ENCODE assay signal across 1 cellular context in the genomic region with DNA sequence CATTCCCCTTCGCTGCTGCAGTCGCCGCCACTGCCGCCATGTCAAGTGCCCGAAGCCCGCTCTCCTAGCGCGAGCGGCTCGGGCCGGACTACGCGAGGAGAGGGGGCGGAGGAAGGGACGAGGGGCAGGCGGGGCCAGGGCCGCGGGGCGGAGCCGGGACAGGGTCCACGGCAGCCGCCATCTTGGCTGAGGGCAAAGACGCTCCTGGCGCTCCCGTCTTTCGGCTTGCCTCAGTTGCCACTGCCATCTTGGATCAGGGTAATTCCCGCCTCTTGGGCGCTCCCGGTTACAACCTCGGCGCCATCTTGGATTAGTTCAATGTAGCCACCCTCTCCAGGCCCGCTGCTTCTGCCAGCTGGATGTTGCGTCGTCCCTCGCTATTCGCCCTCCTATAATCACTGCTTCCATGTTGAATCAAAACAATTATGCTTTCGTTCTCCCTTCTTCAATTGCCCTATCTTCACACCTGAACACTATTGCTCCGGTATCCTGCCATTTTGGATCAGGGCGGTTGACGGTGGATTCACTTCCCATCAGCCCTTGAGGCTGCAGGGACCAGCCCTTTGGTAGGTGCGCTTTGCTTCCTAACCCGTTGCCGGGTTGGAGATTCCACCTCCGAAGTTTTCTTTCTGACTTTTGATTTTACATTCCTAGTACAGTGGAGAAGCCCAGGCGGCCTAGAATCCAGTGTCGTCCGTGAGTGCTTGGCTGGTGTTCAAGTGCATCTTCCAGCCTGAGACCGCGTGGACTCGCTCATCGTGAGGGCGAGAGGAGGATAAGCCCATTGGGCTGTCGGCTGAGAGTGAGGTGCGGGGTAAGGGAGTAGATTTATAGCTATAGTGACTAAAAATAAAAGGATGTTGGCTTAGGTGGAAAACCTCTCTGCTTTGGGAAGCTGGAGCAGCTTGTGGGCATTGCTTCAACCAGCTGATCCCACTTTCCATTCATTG.
A peak's percentile ranks its signal among the peaks of the same experiment; 100 is the strongest.
TF ChIP-seq lines count a peak whose summit lies in the region.

A gene with protein sequence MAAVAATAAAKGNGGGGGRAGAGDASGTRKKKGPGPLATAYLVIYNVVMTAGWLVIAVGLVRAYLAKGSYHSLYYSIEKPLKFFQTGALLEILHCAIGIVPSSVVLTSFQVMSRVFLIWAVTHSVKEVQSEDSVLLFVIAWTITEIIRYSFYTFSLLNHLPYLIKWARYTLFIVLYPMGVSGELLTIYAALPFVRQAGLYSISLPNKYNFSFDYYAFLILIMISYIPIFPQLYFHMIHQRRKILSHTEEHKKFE (minus strand): TSS at position 66 of the 950 bp plus-strand sequence. CDS start 26 bp downstream, at position 40.

TF ChIP-seq in GM12878, 131 proteins besides CTCF, POLR2A, EP300 and RAD21 (continued from another document and continues in another):
- TF ChIP-seq, protein P1, sequence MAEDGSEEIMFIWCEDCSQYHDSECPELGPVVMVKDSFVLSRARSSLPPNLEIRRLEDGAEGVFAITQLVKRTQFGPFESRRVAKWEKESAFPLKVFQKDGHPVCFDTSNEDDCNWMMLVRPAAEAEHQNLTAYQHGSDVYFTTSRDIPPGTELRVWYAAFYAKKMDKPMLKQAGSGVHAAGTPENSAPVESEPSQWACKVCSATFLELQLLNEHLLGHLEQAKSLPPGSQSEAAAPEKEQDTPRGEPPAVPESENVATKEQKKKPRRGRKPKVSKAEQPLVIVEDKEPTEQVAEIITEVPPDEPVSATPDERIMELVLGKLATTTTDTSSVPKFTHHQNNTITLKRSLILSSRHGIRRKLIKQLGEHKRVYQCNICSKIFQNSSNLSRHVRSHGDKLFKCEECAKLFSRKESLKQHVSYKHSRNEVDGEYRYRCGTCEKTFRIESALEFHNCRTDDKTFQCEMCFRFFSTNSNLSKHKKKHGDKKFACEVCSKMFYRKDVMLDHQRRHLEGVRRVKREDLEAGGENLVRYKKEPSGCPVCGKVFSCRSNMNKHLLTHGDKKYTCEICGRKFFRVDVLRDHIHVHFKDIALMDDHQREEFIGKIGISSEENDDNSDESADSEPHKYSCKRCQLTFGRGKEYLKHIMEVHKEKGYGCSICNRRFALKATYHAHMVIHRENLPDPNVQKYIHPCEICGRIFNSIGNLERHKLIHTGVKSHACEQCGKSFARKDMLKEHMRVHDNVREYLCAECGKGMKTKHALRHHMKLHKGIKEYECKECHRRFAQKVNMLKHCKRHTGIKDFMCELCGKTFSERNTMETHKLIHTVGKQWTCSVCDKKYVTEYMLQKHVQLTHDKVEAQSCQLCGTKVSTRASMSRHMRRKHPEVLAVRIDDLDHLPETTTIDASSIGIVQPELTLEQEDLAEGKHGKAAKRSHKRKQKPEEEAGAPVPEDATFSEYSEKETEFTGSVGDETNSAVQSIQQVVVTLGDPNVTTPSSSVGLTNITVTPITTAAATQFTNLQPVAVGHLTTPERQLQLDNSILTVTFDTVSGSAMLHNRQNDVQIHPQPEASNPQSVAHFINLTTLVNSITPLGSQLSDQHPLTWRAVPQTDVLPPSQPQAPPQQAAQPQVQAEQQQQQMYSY (CRISPR knock-in tag; IDR thresholded peaks at IDR 0.05): no peak
- TF ChIP-seq BCL11A (IDR thresholded peaks at IDR 0.05; ENCODE audit: low read depth, low read length) (no peak), SMAD1 (IDR thresholded peaks at IDR 0.05; ENCODE audit: low read depth, partially characterized antibody) (no peak), YY1 (IDR thresholded peaks at IDR 0.05; ENCODE audit: low read depth, low read length) (peak; percentile 99), TBL1XR1 (IDR thresholded peaks at IDR 0.05; ENCODE audit: low read depth, low read length) (no peak), WRNIP1 (IDR thresholded peaks at IDR 0.05; ENCODE audit: borderline replicate concordance, low read depth, low read length) (0 out of 2 replicates have a peak, but pooled peaks have one; percentile 80), BACH1 (IDR thresholded peaks at IDR 0.05; ENCODE audit: borderline replicate concordance) (peak; percentile 15), PML (IDR thresholded peaks at IDR 0.05; ENCODE audit: low read length) (peak; percentile 90), TCF7 (IDR thresholded peaks at IDR 0.05; ENCODE audit: borderline replicate concordance) (no peak), BMI1 (IDR thresholded peaks at IDR 0.05; ENCODE audit: borderline replicate concordance) (no peak), SUZ12 (IDR thresholded peaks at IDR 0.05; ENCODE audit: unreplicated experiment) (no peak), IRF4 (IDR thresholded peaks at IDR 0.05; ENCODE audit: low read depth, low read length) (peak; percentile 69; the same call in 1 of the 2 replicates), ETV6 (conservative IDR thresholded peaks at IDR 0.05 in 1 of 2, IDR thresholded peaks at IDR 0.05 in 1 of 2; ENCODE audit: borderline replicate concordance in 1 of 2, low read depth in 1 of 2) (0 out of 4 replicates have a peak, but pooled peaks of 1 of the 2 experiments have one; percentile 41), YBX1 (IDR thresholded peaks at IDR 0.05) (no peak), NFIC (IDR thresholded peaks at IDR 0.05; ENCODE audit: low read depth, low read length) (no peak), ZBED1 (IDR thresholded peaks at IDR 0.05; ENCODE audit: borderline replicate concordance) (no peak), PAX8 (IDR thresholded peaks at IDR 0.05) (peak; percentile 94), SMC3 (IDR thresholded peaks at IDR 0.05; ENCODE audit: borderline replicate concordance, low read length) (no peak), STAT3 (IDR thresholded peaks at IDR 0.05; ENCODE audit: low read depth, low read length) (no peak), ZZZ3 (IDR thresholded peaks at IDR 0.05; ENCODE audit: control insufficient read depth, insufficient read length, low read depth) (no peak), RB1 (IDR thresholded peaks at IDR 0.05; ENCODE audit: borderline replicate concordance) (no peak), EED (IDR thresholded peaks at IDR 0.05; ENCODE audit: low read depth) (peak; percentile 83)
- TF ChIP-seq, protein P2, sequence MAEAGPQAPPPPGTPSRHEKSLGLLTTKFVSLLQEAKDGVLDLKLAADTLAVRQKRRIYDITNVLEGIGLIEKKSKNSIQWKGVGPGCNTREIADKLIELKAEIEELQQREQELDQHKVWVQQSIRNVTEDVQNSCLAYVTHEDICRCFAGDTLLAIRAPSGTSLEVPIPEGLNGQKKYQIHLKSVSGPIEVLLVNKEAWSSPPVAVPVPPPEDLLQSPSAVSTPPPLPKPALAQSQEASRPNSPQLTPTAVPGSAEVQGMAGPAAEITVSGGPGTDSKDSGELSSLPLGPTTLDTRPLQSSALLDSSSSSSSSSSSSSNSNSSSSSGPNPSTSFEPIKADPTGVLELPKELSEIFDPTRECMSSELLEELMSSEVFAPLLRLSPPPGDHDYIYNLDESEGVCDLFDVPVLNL (IDR thresholded peaks at IDR 0.05; ENCODE audit: low read depth, low read length): peak; percentile 65
- TF ChIP-seq, protein P3, sequence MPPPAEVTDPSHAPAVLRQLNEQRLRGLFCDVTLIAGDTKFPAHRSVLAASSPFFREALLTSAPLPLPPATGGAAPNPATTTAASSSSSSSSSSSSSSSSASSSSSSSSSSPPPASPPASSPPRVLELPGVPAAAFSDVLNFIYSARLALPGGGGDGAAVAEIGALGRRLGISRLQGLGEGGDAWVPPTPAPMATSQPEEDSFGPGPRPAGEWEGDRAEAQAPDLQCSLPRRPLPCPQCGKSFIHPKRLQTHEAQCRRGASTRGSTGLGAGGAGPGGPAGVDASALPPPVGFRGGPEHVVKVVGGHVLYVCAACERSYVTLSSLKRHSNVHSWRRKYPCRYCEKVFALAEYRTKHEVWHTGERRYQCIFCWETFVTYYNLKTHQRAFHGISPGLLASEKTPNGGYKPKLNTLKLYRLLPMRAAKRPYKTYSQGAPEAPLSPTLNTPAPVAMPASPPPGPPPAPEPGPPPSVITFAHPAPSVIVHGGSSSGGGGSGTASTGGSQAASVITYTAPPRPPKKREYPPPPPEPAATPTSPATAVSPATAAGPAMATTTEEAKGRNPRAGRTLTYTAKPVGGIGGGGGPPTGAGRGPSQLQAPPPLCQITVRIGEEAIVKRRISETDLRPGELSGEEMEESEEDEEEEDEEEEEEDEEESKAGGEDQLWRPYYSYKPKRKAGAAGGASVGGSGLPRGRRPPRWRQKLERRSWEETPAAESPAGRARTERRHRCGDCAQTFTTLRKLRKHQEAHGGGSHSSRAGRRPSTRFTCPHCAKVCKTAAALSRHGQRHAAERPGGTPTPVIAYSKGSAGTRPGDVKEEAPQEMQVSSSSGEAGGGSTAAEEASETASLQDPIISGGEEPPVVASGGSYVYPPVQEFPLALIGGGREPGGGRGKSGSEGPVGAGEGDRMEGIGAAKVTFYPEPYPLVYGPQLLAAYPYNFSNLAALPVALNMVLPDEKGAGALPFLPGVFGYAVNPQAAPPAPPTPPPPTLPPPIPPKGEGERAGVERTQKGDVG (CRISPR knock-in tag; IDR thresholded peaks at IDR 0.05): no peak
- TF ChIP-seq, protein P4, sequence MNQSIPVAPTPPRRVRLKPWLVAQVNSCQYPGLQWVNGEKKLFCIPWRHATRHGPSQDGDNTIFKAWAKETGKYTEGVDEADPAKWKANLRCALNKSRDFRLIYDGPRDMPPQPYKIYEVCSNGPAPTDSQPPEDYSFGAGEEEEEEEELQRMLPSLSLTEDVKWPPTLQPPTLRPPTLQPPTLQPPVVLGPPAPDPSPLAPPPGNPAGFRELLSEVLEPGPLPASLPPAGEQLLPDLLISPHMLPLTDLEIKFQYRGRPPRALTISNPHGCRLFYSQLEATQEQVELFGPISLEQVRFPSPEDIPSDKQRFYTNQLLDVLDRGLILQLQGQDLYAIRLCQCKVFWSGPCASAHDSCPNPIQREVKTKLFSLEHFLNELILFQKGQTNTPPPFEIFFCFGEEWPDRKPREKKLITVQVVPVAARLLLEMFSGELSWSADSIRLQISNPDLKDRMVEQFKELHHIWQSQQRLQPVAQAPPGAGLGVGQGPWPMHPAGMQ (IDR thresholded peaks at IDR 0.05; ENCODE audit: borderline replicate concordance): no peak
- TF ChIP-seq, protein P5, sequence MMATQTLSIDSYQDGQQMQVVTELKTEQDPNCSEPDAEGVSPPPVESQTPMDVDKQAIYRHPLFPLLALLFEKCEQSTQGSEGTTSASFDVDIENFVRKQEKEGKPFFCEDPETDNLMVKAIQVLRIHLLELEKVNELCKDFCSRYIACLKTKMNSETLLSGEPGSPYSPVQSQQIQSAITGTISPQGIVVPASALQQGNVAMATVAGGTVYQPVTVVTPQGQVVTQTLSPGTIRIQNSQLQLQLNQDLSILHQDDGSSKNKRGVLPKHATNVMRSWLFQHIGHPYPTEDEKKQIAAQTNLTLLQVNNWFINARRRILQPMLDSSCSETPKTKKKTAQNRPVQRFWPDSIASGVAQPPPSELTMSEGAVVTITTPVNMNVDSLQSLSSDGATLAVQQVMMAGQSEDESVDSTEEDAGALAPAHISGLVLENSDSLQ (IDR thresholded peaks at IDR 0.05): no peak; the same call in 1 of the 2 replicates
- TF ChIP-seq, protein P6, sequence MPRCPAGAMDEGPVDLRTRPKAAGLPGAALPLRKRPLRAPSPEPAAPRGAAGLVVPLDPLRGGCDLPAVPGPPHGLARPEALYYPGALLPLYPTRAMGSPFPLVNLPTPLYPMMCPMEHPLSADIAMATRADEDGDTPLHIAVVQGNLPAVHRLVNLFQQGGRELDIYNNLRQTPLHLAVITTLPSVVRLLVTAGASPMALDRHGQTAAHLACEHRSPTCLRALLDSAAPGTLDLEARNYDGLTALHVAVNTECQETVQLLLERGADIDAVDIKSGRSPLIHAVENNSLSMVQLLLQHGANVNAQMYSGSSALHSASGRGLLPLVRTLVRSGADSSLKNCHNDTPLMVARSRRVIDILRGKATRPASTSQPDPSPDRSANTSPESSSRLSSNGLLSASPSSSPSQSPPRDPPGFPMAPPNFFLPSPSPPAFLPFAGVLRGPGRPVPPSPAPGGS (IDR thresholded peaks at IDR 0.05; ENCODE audit: borderline replicate concordance, insufficient read depth, low read depth, low read length, poor library complexity, severe bottlenecking): no peak
- TF ChIP-seq, protein P7, sequence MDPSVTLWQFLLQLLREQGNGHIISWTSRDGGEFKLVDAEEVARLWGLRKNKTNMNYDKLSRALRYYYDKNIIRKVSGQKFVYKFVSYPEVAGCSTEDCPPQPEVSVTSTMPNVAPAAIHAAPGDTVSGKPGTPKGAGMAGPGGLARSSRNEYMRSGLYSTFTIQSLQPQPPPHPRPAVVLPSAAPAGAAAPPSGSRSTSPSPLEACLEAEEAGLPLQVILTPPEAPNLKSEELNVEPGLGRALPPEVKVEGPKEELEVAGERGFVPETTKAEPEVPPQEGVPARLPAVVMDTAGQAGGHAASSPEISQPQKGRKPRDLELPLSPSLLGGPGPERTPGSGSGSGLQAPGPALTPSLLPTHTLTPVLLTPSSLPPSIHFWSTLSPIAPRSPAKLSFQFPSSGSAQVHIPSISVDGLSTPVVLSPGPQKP (IDR thresholded peaks at IDR 0.05; ENCODE audit: low read depth, low read length): peak; percentile 38; the same call in 1 of the 2 replicates
- TF ChIP-seq, protein P8, sequence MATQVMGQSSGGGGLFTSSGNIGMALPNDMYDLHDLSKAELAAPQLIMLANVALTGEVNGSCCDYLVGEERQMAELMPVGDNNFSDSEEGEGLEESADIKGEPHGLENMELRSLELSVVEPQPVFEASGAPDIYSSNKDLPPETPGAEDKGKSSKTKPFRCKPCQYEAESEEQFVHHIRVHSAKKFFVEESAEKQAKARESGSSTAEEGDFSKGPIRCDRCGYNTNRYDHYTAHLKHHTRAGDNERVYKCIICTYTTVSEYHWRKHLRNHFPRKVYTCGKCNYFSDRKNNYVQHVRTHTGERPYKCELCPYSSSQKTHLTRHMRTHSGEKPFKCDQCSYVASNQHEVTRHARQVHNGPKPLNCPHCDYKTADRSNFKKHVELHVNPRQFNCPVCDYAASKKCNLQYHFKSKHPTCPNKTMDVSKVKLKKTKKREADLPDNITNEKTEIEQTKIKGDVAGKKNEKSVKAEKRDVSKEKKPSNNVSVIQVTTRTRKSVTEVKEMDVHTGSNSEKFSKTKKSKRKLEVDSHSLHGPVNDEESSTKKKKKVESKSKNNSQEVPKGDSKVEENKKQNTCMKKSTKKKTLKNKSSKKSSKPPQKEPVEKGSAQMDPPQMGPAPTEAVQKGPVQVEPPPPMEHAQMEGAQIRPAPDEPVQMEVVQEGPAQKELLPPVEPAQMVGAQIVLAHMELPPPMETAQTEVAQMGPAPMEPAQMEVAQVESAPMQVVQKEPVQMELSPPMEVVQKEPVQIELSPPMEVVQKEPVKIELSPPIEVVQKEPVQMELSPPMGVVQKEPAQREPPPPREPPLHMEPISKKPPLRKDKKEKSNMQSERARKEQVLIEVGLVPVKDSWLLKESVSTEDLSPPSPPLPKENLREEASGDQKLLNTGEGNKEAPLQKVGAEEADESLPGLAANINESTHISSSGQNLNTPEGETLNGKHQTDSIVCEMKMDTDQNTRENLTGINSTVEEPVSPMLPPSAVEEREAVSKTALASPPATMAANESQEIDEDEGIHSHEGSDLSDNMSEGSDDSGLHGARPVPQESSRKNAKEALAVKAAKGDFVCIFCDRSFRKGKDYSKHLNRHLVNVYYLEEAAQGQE (IDR thresholded peaks at IDR 0.05; ENCODE audit: low read depth, low read length): no peak
- TF ChIP-seq, protein P9, sequence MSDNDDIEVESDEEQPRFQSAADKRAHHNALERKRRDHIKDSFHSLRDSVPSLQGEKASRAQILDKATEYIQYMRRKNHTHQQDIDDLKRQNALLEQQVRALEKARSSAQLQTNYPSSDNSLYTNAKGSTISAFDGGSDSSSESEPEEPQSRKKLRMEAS (IDR thresholded peaks at IDR 0.05; ENCODE audit: low read depth, low read length): peak; percentile 47
- TF ChIP-seq, protein P10, sequence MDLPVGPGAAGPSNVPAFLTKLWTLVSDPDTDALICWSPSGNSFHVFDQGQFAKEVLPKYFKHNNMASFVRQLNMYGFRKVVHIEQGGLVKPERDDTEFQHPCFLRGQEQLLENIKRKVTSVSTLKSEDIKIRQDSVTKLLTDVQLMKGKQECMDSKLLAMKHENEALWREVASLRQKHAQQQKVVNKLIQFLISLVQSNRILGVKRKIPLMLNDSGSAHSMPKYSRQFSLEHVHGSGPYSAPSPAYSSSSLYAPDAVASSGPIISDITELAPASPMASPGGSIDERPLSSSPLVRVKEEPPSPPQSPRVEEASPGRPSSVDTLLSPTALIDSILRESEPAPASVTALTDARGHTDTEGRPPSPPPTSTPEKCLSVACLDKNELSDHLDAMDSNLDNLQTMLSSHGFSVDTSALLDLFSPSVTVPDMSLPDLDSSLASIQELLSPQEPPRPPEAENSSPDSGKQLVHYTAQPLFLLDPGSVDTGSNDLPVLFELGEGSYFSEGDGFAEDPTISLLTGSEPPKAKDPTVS (IDR thresholded peaks at IDR 0.05; ENCODE audit: low read depth, low read length): no peak
